ENCODE assay signal across 13 cellular contexts in the genomic region with DNA sequence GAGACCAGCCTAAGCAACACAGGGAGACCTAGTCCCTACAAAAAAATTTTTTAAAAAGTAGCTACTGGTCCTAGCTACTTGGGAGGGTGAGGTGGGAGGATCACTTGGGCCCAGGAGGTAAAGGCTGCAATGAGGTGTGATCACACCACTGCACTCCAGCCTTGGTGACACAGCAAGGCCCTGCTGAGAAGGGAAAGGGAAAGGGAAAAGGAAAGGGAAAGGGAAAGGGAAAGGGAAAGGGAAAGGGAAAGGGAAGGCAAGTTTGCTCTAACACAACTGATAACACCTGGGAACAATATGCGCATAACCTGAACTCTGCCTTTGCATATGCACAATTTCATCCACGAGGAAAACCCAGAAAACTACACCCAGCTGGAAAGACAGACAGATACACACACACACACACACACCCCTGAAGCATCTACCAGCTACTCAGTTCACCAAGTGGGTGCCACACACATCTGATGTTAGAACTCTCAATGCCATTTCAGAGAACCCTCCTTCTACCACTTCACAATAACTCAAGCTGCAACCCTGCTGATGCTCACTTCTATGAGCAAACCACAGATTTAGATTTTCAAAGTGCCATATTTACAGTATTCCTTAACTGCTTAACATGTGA. TPM values are rescaled to one million over a fixed set of nuclear protein-coding genes. Genes with fewer than 3 reads are reported as not detected.
DNase-seq lines count a peak whose midpoint lies in the region; ATAC-seq, FAIRE-seq and TF ChIP-seq lines count a peak whose summit lies in the region.
"Had no signal": no experiment of that assay in that cellular context is flagged by ENCODE, and none has a peak within 500 bp of the region (broad histone marks: within the 10 kb centered on the region; RNA-seq: fewer than 3 reads in every experiment).

No MANE protein-coding gene starts in this region.

- 36 to 43% methylated on average over 2 of the region's 2 CpGs for WGBS in pancreas, 2 donors

- no peak overlapping the region for H3K4me3 Mint-ChIP-seq in activated T-cell treated with anti-CD3 and anti-CD28 coated beads, Interleukin-2, amount 50 U/mL, for 72 hours
- H3K4me3 Mint-ChIP-seq: activated CD4-positive, alpha-beta T cell treated with anti-CD3 and anti-CD28 coated beads, Interleukin-2, amount 10 ng/mL, durations not matched to agents 24 days and 14 days; activated naive CD4-positive, alpha-beta T cell treated with anti-CD3 and anti-CD28 coated beads, Interleukin-2, amount 50 U/mL, for 24 hours had no signal

- in situ Hi-C loops in Panc1 (cut with HindIII; ENCODE audit: low pct_unique_long_range_greater_than_20kb, low sequenced_read_pairs): no loop called here

- ATAC-seq in activated T-cell treated with anti-CD3 and anti-CD28 coated beads, Interleukin-2, amount 50 U/mL, for 72 hours (replicated peaks in 1 of 2): peak in 1 of 2 donors; percentile 14
- ATAC-seq in Panc1 (0 out of 2 replicates have a peak, but pooled peaks have one; percentile 23), left colon (peak; percentile 29), upper lobe of right lung (peak; percentile 24), pancreas (no peak), HG02588 (IDR thresholded peaks at IDR 0.05; ENCODE audit: unreplicated experiment) (no peak)

- POLR2A ChIA-PET in Panc1 (lab: Charles Lee): no interaction called here

- H3K9me3 ChIP-seq in Panc1 (ENCODE audit: control insufficient read depth, insufficient read depth, low read depth, low read length) (no peaks in the 10 kb centered on the region), upper lobe of right lung (no peaks in the 10 kb centered on the region), pancreas (no peaks in the 10 kb centered on the region)
- H3K9me3 ChIP-seq: colonic mucosa, spleen had no signal

- CTCF ChIA-PET in Panc1 (lab: Charles Lee): interaction anchor here (0.7 kb wide), 1 partner anchor 83 kb away, joined by 3 read pairs; no protein-coding TSS in a partner anchor

- TF ChIP-seq CTCF in Panc1 (IDR thresholded peaks at IDR 0.05) (no peak), upper lobe of right lung (IDR thresholded peaks at IDR 0.05) (no peak), pancreas (IDR thresholded peaks at IDR 0.05) (no peak)

- no peak for FAIRE-seq in pancreas (lab: Jason Lieb, UNC)

- H3K4me3 ChIP-seq in Panc1 (ENCODE audit: low read depth in 2 of 2, low read length in 2 of 2) (no peak overlapping the region), upper lobe of right lung (no peak overlapping the region), pancreas (no peak overlapping the region)
- H3K4me3 ChIP-seq: colonic mucosa, spleen had no signal

- peaks cover 62% of the 10 kb centered on the region for H3K4me1 Mint-ChIP-seq in activated T-cell treated with anti-CD3 and anti-CD28 coated beads, Interleukin-2, amount 50 U/mL, for 72 hours (ENCODE audit: low read depth)

- BruUV-seq in Panc1 (replicated peaks; lab: Mats Ljungman, UMichigan): no TSS peak

- no peaks in the 10 kb centered on the region for H3K36me3 ChIP-seq in Panc1 (ENCODE audit: control insufficient read depth, insufficient read depth, low read length)
- H3K36me3 ChIP-seq in upper lobe of right lung: no peaks in the 10 kb centered on the region
- H3K36me3 ChIP-seq in pancreas: no peaks in the 10 kb centered on the region
- H3K36me3 ChIP-seq: colonic mucosa had no signal

- intact Hi-C loops in Panc1 (cut with micrococcal nuclease; ENCODE audit: unreplicated experiment): no loop called here
- intact Hi-C loops in left colon (cut with DNase I, micrococcal nuclease): no loop called here
- intact Hi-C loops in upper lobe of right lung (cut with DNase I): no loop called here
- intact Hi-C loops in pancreas (cut with DNase I): no loop called here

- H3K9me3 Mint-ChIP-seq in activated T-cell treated with anti-CD3 and anti-CD28 coated beads, Interleukin-2, amount 50 U/mL, for 72 hours: no peaks in the 10 kb centered on the region
- H3K9me3 Mint-ChIP-seq: activated CD4-positive, alpha-beta T cell treated with anti-CD3 and anti-CD28 coated beads, Interleukin-2, amount 10 ng/mL, durations not matched to agents 24 days and 14 days; activated naive CD4-positive, alpha-beta T cell treated with anti-CD3 and anti-CD28 coated beads, Interleukin-2, amount 50 U/mL, for 24 hours had no signal

- H3K4me1 ChIP-seq in Panc1 (ENCODE audit: control insufficient read depth, insufficient read depth, low read length) (peaks cover 49% of the 10 kb centered on the region), upper lobe of right lung (peaks cover 64% of the 10 kb centered on the region), pancreas (peaks cover 45 to 73% (median 47%) of the 10 kb centered on the region in 3 donors)

- no peaks in the 10 kb centered on the region for H3K36me3 Mint-ChIP-seq in activated T-cell treated with anti-CD3 and anti-CD28 coated beads, Interleukin-2, amount 50 U/mL, for 72 hours (ENCODE audit: insufficient read depth in 2 of 2)
- H3K36me3 Mint-ChIP-seq: activated naive CD4-positive, alpha-beta T cell treated with anti-CD3 and anti-CD28 coated beads, Interleukin-2, amount 50 U/mL, for 24 hours had no signal

- H3K27ac Mint-ChIP-seq in activated T-cell treated with anti-CD3 and anti-CD28 coated beads, Interleukin-2, amount 50 U/mL, for 72 hours: peak overlapping the region; percentile 20
- H3K27ac Mint-ChIP-seq: activated CD4-positive, alpha-beta T cell treated with anti-CD3 and anti-CD28 coated beads, Interleukin-2, amount 10 ng/mL, durations not matched to agents 24 days and 14 days; activated naive CD4-positive, alpha-beta T cell treated with anti-CD3 and anti-CD28 coated beads, Interleukin-2, amount 50 U/mL, for 24 hours had no signal

- H3K27me3 Mint-ChIP-seq in activated T-cell treated with anti-CD3 and anti-CD28 coated beads, Interleukin-2, amount 50 U/mL, for 72 hours (ENCODE audit: low read depth): no peaks in the 10 kb centered on the region
- H3K27me3 Mint-ChIP-seq: activated CD4-positive, alpha-beta T cell treated with anti-CD3 and anti-CD28 coated beads, Interleukin-2, amount 10 ng/mL, durations not matched to agents 24 days and 14 days; activated naive CD4-positive, alpha-beta T cell treated with anti-CD3 and anti-CD28 coated beads, Interleukin-2, amount 50 U/mL, for 24 hours had no signal

- DNase-seq in activated T-cell treated with anti-CD3 and anti-CD28 coated beads, Interleukin-2, amount 50 U/mL, for 72 hours: no peak
- no peak for DNase-seq in activated T-cell treated with anti-CD3 and anti-CD28 coated beads, Interleukin-2, amount 50 U/mL, for 48 hours
- DNase-seq in Panc1 (ENCODE audit: low read depth, low spot score) (no peak), left colon (no peak), upper lobe of right lung (no peak), pancreas (no peak), anterior cingulate cortex (lab: John Stamatoyannopoulos, UW) (no peak)
- DNase-seq: activated CD4-positive, alpha-beta T cell treated with anti-CD3 and anti-CD28 coated beads, Interleukin-2, amount 10 ng/mL, durations not matched to agents 24 days and 14 days; colonic mucosa; EL; spleen had no signal

- H3K27ac ChIP-seq in Panc1 (ENCODE audit: low read length) (no peak overlapping the region), upper lobe of right lung (no peak overlapping the region), pancreas (peak overlapping the region in 2 of 4 donors; percentile 41 to 81)
- H3K27ac ChIP-seq: colonic mucosa had no signal

- no peaks in the 10 kb centered on the region for H3K27me3 ChIP-seq in Panc1 (ENCODE audit: control insufficient read depth, insufficient read depth, low read length)
- H3K27me3 ChIP-seq in upper lobe of right lung: no peaks in the 10 kb centered on the region
- H3K27me3 ChIP-seq in pancreas: no peaks in the 10 kb centered on the region
- H3K27me3 ChIP-seq: colonic mucosa, spleen had no signal

RNA-seq across cellular contexts. Expression of a gene that starts 19.1 kb away (rescaled TPM):
- 10 to 100 TPM; 14.8 to 27.3 TPM for total RNA-seq in activated T-cell treated with anti-CD3 and anti-CD28 coated beads, Interleukin-2, amount 50 U/mL, for 72 hours
- 40.0 TPM for total RNA-seq in Panc1 (2021; ENCODE audit: unreplicated experiment)
- 29.8 TPM for polyA plus RNA-seq in Panc1 (2012; ENCODE audit: insufficient read length)
- 10 to 100 TPM; 58.1 to 64.8 TPM for total RNA-seq in left colon
- total RNA-seq in upper lobe of right lung: 46.1 TPM
- total RNA-seq in pancreas: 10 to 100 TPM in 3 of 6 donors, 1 to 10 TPM in 3; 7.4 to 28.2 (median 9.6) TPM
- 1 to 10 TPM; 5.1 to 7.7 TPM for polyA plus RNA-seq in pancreas

Comparison
In these comparisons a context has a peak if more than half of its experiments do, and no peak if none do; other contexts are left out.
1. ATAC-seq: peak in Panc1 (single experiment), left colon (single experiment) and upper lobe of right lung (single experiment); none in pancreas (0 of 4) and HG02588 (single experiment).